In the genomic region with DNA sequence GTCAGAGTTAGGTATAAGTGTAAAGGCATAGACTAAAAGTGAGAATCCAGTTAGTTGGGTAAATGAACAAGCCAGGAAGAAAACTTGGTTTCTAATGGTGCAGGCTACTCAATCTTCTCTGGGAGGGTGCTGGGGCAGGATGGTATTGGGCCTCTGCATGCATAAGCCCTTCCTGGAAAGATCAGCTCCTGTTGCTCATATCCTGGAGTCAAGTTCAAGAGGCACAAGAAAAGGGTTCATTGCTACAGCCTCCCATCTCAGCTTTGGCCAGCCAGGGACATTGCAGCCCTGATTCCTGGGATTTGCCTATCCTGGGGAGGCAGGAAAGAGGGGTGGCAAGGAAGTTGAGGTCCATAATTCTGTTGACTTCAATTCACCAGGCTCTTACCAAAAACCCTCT, we compare ENCODE assay signal across 1 cellular context.
TF ChIP-seq lines count a peak whose summit lies in the region.

No MANE protein-coding gene starts in this region.

TF ChIP-seq in IMR-90, 13 proteins besides CTCF, POLR2A, EP300 and RAD21:
- TF ChIP-seq NFE2L2 (IDR thresholded peaks at IDR 0.05; ENCODE audit: low read depth, low read length) (no peak), RCOR1 (IDR thresholded peaks at IDR 0.05; ENCODE audit: insufficient replicate concordance, low read length) (no peak), CHD1 (IDR thresholded peaks at IDR 0.05; ENCODE audit: low read depth, low read length) (no peak), BHLHE40 (IDR thresholded peaks at IDR 0.05; ENCODE audit: low read depth, low read length) (no peak), MAFK (IDR thresholded peaks at IDR 0.05; ENCODE audit: low read depth, low read length) (no peak), FOS (IDR thresholded peaks at IDR 0.05; ENCODE audit: low read depth, low read length) (no peak), MXI1 (IDR thresholded peaks at IDR 0.05; ENCODE audit: borderline replicate concordance, low read depth, low read length) (no peak)
